ENCODE assay signal across 22 cellular contexts in genomic region chr5:5887818-5888217, GRCh38.
A peak's percentile ranks its signal among the peaks of the same experiment; 100 is the strongest.
DNase-seq lines count a peak whose midpoint lies in the region; ATAC-seq, FAIRE-seq and TF ChIP-seq lines count a peak whose summit lies in the region.
"Had no signal": no experiment of that assay in that cellular context is flagged by ENCODE, and none has a peak within 500 bp of the region (broad histone marks: within the 10 kb centered on the region; RNA-seq: fewer than 3 reads in every experiment).

No MANE protein-coding gene starts in this region.

- no peaks in the 10 kb centered on the region for H4K20me1 ChIP-seq in SK-N-SH (ENCODE audit: insufficient read depth)

- H3K4me3 Mint-ChIP-seq in nephron: no peak overlapping the region
- H3K4me3 Mint-ChIP-seq: CD4-positive, alpha-beta memory T cell had no signal

- TF ChIP-seq CTCF in SK-N-SH (IDR thresholded peaks at IDR 0.05) (no peak), nephron (IDR thresholded peaks at IDR 0.05; ENCODE audit: unreplicated experiment in 3 of 3) (no peak)

- no peaks in the 10 kb centered on the region for H3K9me3 ChIP-seq in SK-N-SH
- H3K9me3 ChIP-seq: A549, Caco-2 had no signal

- peaks cover 0 to 3% of the 10 kb centered on the region in 2 experiments; a peak in 1 of 4 replicates for H3K4me1 ChIP-seq in SK-N-SH (ENCODE audit: control insufficient read depth in 1 of 2, insufficient read depth in 2 of 2, low read depth in 1 of 2, low read length in 1 of 2)
- H3K4me1 ChIP-seq: Caco-2 had no signal

- FAIRE-seq in endometrium (lab: Jason Lieb, UNC): peak; percentile 35
- FAIRE-seq: A549, G401.6, GM19239, H1 had no signal

- DNase-seq in SK-N-SH (no peak), NCI-H226 (no peak), NCI-H748 (lab: John Stamatoyannopoulos, UW; ENCODE audit: unreplicated experiment) (no peak)
- DNase-seq: 8988T; ACHN; AML-193; C1 segment of cervical spinal cord; Caco-2; CD4-positive, alpha-beta memory T cell; DMS153; DND-41; GM23248; H7 had no signal

- H3K27ac Mint-ChIP-seq in nephron: peak overlapping the region; percentile 55 to 84 (median 63)
- H3K27ac Mint-ChIP-seq: CD4-positive, alpha-beta memory T cell had no signal

- H3K27ac ChIP-seq in SK-N-SH (ENCODE audit: low read depth in 2 of 2, low read length in 1 of 2): no peak overlapping the region
- H3K27ac ChIP-seq: GM23248 had no signal

- POLR2A ChIA-PET in SK-N-SH (lab: Yijun Ruan, JAX): no interaction called here

- no peaks in the 10 kb centered on the region for H3K36me3 ChIP-seq in SK-N-SH (replicated peaks in 1 of 2; ENCODE audit: control insufficient read depth in 1 of 2, insufficient read depth in 2 of 2, low read length in 1 of 2)

- 11% methylated on average over 3 of the region's 3 CpGs for WGBS in SK-N-SH (ENCODE audit: low lambda C conversion rate)

- H3K9me2 ChIP-seq in SK-N-SH: no peaks in the 10 kb centered on the region

- H3F3A ChIP-seq in SK-N-SH (replicated peaks; ENCODE audit: insufficient read depth): no peaks in the 10 kb centered on the region

- H2AFZ ChIP-seq in SK-N-SH (ENCODE audit: low read depth): no peak overlapping the region
- H2AFZ ChIP-seq: GM23248 had no signal

- no peaks in the 10 kb centered on the region for H3K36me3 Mint-ChIP-seq in nephron (ENCODE audit: low read depth)
- H3K36me3 Mint-ChIP-seq: CD4-positive, alpha-beta memory T cell had no signal

- H3K9me3 Mint-ChIP-seq in nephron: no peaks in the 10 kb centered on the region

- no peak overlapping the region for H3K4me3 ChIP-seq in SK-N-SH (ENCODE audit: low read depth in 2 of 2, low read length in 1 of 2)
- H3K4me3 ChIP-seq: GM23248 had no signal

- peaks cover 18% of the 10 kb centered on the region for H3K27me3 Mint-ChIP-seq in nephron (ENCODE audit: low read depth)

- no peak overlapping the region for H3K9ac ChIP-seq in SK-N-SH
- H3K9ac ChIP-seq: GM23248 had no signal

- no peak for TF ChIP-seq EP300 in SK-N-SH (IDR thresholded peaks at IDR 0.05; ENCODE audit: borderline replicate concordance in 1 of 2, low read depth in 1 of 2, low read length in 1 of 2)

- peaks cover 32% of the 10 kb centered on the region for H3K4me1 Mint-ChIP-seq in nephron

- no peak for TF ChIP-seq RAD21 in SK-N-SH (IDR thresholded peaks at IDR 0.05; ENCODE audit: low read length)

- H3K4me2 ChIP-seq in SK-N-SH: no peak overlapping the region

- no peaks in the 10 kb centered on the region for H3K27me3 ChIP-seq in SK-N-SH (ENCODE audit: insufficient read depth)

- no peaks in the 10 kb centered on the region for H3K79me2 ChIP-seq in SK-N-SH (ENCODE audit: insufficient read depth)

- ATAC-seq in SK-N-SH treated with all-trans-retinoic acid at 6 μM for 48 hours (no peak), GM18498 (IDR thresholded peaks at IDR 0.05; ENCODE audit: unreplicated experiment) (no peak)
- ATAC-seq: HCT116 had no signal

- CTCF ChIA-PET in SK-N-SH (lab: Yijun Ruan, JAX): no interaction called here

TF ChIP-seq in SK-N-SH treated with all-trans-retinoic acid at 6 μM for 48 hours, 23 proteins besides CTCF, POLR2A, EP300 and RAD21:
- peak; percentile 96 for TF ChIP-seq ISL1 (CRISPR knock-in tag; IDR thresholded peaks at IDR 0.05)
- TF ChIP-seq CSDC2 (CRISPR knock-in tag; IDR thresholded peaks at IDR 0.05): no peak
- TF ChIP-seq SNAI2 (CRISPR knock-in tag; IDR thresholded peaks at IDR 0.05): peak; percentile 65; the same call in 1 of the 2 replicates
- TF ChIP-seq ZNF8 (CRISPR knock-in tag; IDR thresholded peaks at IDR 0.05): no peak
- TF ChIP-seq TCF4 (CRISPR knock-in tag; IDR thresholded peaks at IDR 0.05; ENCODE audit: borderline replicate concordance): no peak

TF ChIP-seq in SK-N-SH, 30 proteins besides CTCF, POLR2A, EP300 and RAD21:
- no peak for TF ChIP-seq ELF1 (IDR thresholded peaks at IDR 0.05)
- no peak for TF ChIP-seq IRF3 (IDR thresholded peaks at IDR 0.05; ENCODE audit: low read depth, low read length)
- no peak for TF ChIP-seq TCF12 (IDR thresholded peaks at IDR 0.05)
- no peak for TF ChIP-seq ZBTB33 (IDR thresholded peaks at IDR 0.05; ENCODE audit: borderline replicate concordance, low read depth)
- no peak for TF ChIP-seq FOXM1 (IDR thresholded peaks at IDR 0.05; ENCODE audit: low read depth)
- TF ChIP-seq FOSL2 (IDR thresholded peaks at IDR 0.05; ENCODE audit: borderline replicate concordance, low read depth): no peak
- no peak for TF ChIP-seq YY1 (IDR thresholded peaks at IDR 0.05; ENCODE audit: low read depth)
- no peak for TF ChIP-seq PBX3 (IDR thresholded peaks at IDR 0.05)
- no peak for TF ChIP-seq GABPA (IDR thresholded peaks at IDR 0.05; ENCODE audit: low read depth)
- no peak for TF ChIP-seq SIN3A (IDR thresholded peaks at IDR 0.05; ENCODE audit: borderline replicate concordance, low read depth, low read length)
- no peak for TF ChIP-seq RCOR1 (IDR thresholded peaks at IDR 0.05; ENCODE audit: low read length)
- TF ChIP-seq RFX5 (IDR thresholded peaks at IDR 0.05; ENCODE audit: low read length): no peak
- TF ChIP-seq FOXJ3 (CRISPR knock-in tag; IDR thresholded peaks at IDR 0.05): no peak
- TF ChIP-seq TAF1 (IDR thresholded peaks at IDR 0.05; ENCODE audit: borderline replicate concordance, low read depth, low read length): no peak
- no peak for TF ChIP-seq EZH2phosphoT487 (IDR thresholded peaks at IDR 0.05; ENCODE audit: borderline replicate concordance, low read depth)
- TF ChIP-seq SMC3 (IDR thresholded peaks at IDR 0.05; ENCODE audit: low read depth, low read length): no peak
- no peak for TF ChIP-seq NRF1 (IDR thresholded peaks at IDR 0.05; ENCODE audit: low read depth, low read length)
- TF ChIP-seq JUND (IDR thresholded peaks at IDR 0.05): no peak
- no peak for TF ChIP-seq RXRA (IDR thresholded peaks at IDR 0.05; ENCODE audit: borderline replicate concordance, low read depth)
- TF ChIP-seq MEF2A (IDR thresholded peaks at IDR 0.05; ENCODE audit: borderline replicate concordance, low read depth): no peak
